9 cellular contexts compared by ENCODE assay signal in genomic region chr6:152356659-152357058, GRCh38.
DNase-seq lines count a peak whose midpoint lies in the region; ATAC-seq, FAIRE-seq and TF ChIP-seq lines count a peak whose summit lies in the region.
"Had no signal": no experiment of that assay in that cellular context is flagged by ENCODE, and none has a peak within 500 bp of the region (broad histone marks: within the 10 kb centered on the region; RNA-seq: fewer than 3 reads in every experiment).

No MANE protein-coding gene starts in this region.

- H3K4me1 ChIP-seq in SK-N-SH (ENCODE audit: control insufficient read depth in 1 of 2, insufficient read depth in 2 of 2, low read depth in 1 of 2, low read length in 1 of 2) (no peaks in the 10 kb centered on the region), hepatocyte (ENCODE audit: insufficient read depth) (no peaks in the 10 kb centered on the region)

- TF ChIP-seq CTCF in SK-N-SH (IDR thresholded peaks at IDR 0.05) (0 out of 2 replicates have a peak, but pooled peaks have one; percentile 23), hepatocyte (IDR thresholded peaks at IDR 0.05; ENCODE audit: poor library complexity) (peak; percentile 39)

- peak; percentile 48 for TF ChIP-seq RAD21 in SK-N-SH (IDR thresholded peaks at IDR 0.05; ENCODE audit: low read length)

- TF ChIP-seq EP300 in SK-N-SH (IDR thresholded peaks at IDR 0.05; ENCODE audit: borderline replicate concordance in 1 of 2, low read depth in 1 of 2, low read length in 1 of 2) = no peak

- no peak for FAIRE-seq in H54 (lab: Jason Lieb, UNC)

- POLR2A ChIA-PET in SK-N-SH (lab: Yijun Ruan, JAX) = no interaction called here

- no peak overlapping the region for H3K9ac ChIP-seq in SK-N-SH

- H3K4me2 ChIP-seq in SK-N-SH = no peak overlapping the region
- no peak overlapping the region for H3K4me2 ChIP-seq in hepatocyte

- H4K20me1 ChIP-seq in SK-N-SH (ENCODE audit: insufficient read depth) (no peaks in the 10 kb centered on the region), hepatocyte (ENCODE audit: insufficient read depth, poor library complexity, severe bottlenecking) (no peaks in the 10 kb centered on the region)

- no peak overlapping the region for H2AFZ ChIP-seq in SK-N-SH (ENCODE audit: low read depth)
- no peak overlapping the region for H2AFZ ChIP-seq in hepatocyte

- CTCF ChIA-PET in SK-N-SH (lab: Yijun Ruan, JAX) = interaction anchor here (0.8 to 1.3 kb wide), 4 partner anchors 12 to 67 kb away, joined by 3 to 8 read pairs (median 3); no protein-coding TSS in a partner anchor

- no peaks in the 10 kb centered on the region for H3K9me3 ChIP-seq in SK-N-SH
- H3K9me3 ChIP-seq in hepatocyte (ENCODE audit: low read depth) = no peaks in the 10 kb centered on the region

- H3K27ac ChIP-seq in SK-N-SH (ENCODE audit: low read depth in 2 of 2, low read length in 1 of 2) = no peak overlapping the region
- H3K27ac ChIP-seq in hepatocyte = no peak overlapping the region

- H3K4me3 ChIP-seq in SK-N-SH (ENCODE audit: low read depth in 2 of 2, low read length in 1 of 2) (no peak overlapping the region; a peak in 1 of 4 replicates), hepatocyte (no peak overlapping the region)

- no peak for ATAC-seq in HG02759 (IDR thresholded peaks at IDR 0.05; ENCODE audit: unreplicated experiment)

- H3K79me2 ChIP-seq in SK-N-SH (ENCODE audit: insufficient read depth) = no peaks in the 10 kb centered on the region
- no peaks in the 10 kb centered on the region for H3K79me2 ChIP-seq in hepatocyte

- peaks cover 13% of the 10 kb centered on the region for H3F3A ChIP-seq in SK-N-SH (replicated peaks; ENCODE audit: insufficient read depth)

- H3K27me3 ChIP-seq in SK-N-SH (ENCODE audit: insufficient read depth) (no peaks in the 10 kb centered on the region), hepatocyte (no peaks in the 10 kb centered on the region)

- DNase-seq in DMS53 (lab: John Stamatoyannopoulos, UW) (peak; percentile 74), GM19240 (ENCODE audit: insufficient read length, low spot score) (peak; percentile 20), HT-29 (ENCODE audit: low spot score) (peak; percentile 39), SK-N-SH (no peak), hepatocyte (ENCODE audit: low spot score) (peak; percentile 32), H54 (ENCODE audit: insufficient read length, low spot score) (no peak), retina (no peak)
- DNase-seq: naive B cell had no signal

- H3K9me2 ChIP-seq in SK-N-SH (no peaks in the 10 kb centered on the region), hepatocyte (replicated peaks; ENCODE audit: insufficient read depth) (no peaks in the 10 kb centered on the region)

- 88% methylated on average over 2 of the region's 2 CpGs for WGBS in SK-N-SH (ENCODE audit: low lambda C conversion rate)
- 16% methylated on average over 2 of the region's 2 CpGs for WGBS in hepatocyte (ENCODE audit: low lambda C conversion rate, missing lambda C conversion rate)

- H3K36me3 ChIP-seq in SK-N-SH (replicated peaks in 1 of 2; ENCODE audit: control insufficient read depth in 1 of 2, insufficient read depth in 2 of 2, low read length in 1 of 2) (peaks cover 72 to 86% of the 10 kb centered on the region in 2 experiments), hepatocyte (replicated peaks; ENCODE audit: insufficient read depth, low read depth) (peaks cover 1% of the 10 kb centered on the region)

- TF ChIP-seq POLR2A in H54 (IDR thresholded peaks at IDR 0.05; ENCODE audit: low read depth, low read length) = no peak

TF ChIP-seq in SK-N-SH, 30 proteins besides CTCF, POLR2A, EP300 and RAD21:
- TF ChIP-seq TEAD4 (IDR thresholded peaks at IDR 0.05; ENCODE audit: borderline replicate concordance, insufficient read depth) (no peak), JUND (IDR thresholded peaks at IDR 0.05) (no peak), SIN3A (IDR thresholded peaks at IDR 0.05; ENCODE audit: borderline replicate concordance, low read depth, low read length) (no peak), GATA2 (CRISPR knock-in tag; IDR thresholded peaks at IDR 0.05) (no peak), RXRA (IDR thresholded peaks at IDR 0.05; ENCODE audit: borderline replicate concordance, low read depth) (no peak), TCF12 (IDR thresholded peaks at IDR 0.05) (no peak), FOXJ3 (CRISPR knock-in tag; IDR thresholded peaks at IDR 0.05) (no peak), FOXM1 (IDR thresholded peaks at IDR 0.05; ENCODE audit: low read depth) (no peak), USF2 (IDR thresholded peaks at IDR 0.05; ENCODE audit: borderline replicate concordance, low read depth, low read length) (no peak), ELF1 (IDR thresholded peaks at IDR 0.05) (no peak), YY1 (IDR thresholded peaks at IDR 0.05; ENCODE audit: low read depth) (no peak), EZH2phosphoT487 (IDR thresholded peaks at IDR 0.05; ENCODE audit: borderline replicate concordance, low read depth) (no peak), GABPA (IDR thresholded peaks at IDR 0.05; ENCODE audit: low read depth) (no peak), RFX5 (IDR thresholded peaks at IDR 0.05; ENCODE audit: low read length) (no peak)
- TF ChIP-seq, protein P1, sequence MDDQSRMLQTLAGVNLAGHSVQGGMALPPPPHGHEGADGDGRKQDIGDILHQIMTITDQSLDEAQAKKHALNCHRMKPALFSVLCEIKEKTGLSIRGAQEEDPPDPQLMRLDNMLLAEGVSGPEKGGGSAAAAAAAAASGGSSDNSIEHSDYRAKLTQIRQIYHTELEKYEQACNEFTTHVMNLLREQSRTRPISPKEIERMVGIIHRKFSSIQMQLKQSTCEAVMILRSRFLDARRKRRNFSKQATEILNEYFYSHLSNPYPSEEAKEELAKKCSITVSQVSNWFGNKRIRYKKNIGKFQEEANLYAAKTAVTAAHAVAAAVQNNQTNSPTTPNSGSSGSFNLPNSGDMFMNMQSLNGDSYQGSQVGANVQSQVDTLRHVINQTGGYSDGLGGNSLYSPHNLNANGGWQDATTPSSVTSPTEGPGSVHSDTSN (IDR thresholded peaks at IDR 0.05) = no peak

Comparison
In these comparisons a context has a peak if more than half of its experiments do, and no peak if none do; other contexts are left out.
1. DNase-seq: peak in DMS53 (single experiment), GM19240 (single experiment), HT-29 (single experiment) and hepatocyte (single experiment); none in SK-N-SH (single experiment), H54 (single experiment) and retina (single experiment).